8 cellular contexts compared by ENCODE assay signal in the genomic region with DNA sequence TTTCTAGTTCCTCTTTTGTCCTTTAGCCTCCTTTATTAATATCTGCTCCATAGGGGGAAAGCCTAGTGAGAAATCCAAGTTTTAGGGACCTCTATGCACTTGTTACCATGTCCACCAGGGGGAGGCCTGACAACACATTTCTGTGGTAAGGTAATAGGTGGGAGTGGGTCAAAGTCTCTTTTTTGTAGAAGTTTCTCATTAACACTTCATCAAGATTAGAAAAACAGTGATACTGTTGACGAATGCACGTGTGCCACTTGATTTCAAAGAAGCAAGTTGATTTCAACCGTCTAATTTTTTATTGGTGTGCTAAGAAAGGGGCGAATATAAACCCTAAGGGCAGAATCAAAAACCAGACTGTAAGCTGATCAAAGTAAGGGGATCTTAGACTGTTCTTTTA. TPM values are rescaled to one million over a fixed set of nuclear protein-coding genes. Genes with fewer than 3 reads are reported as not detected.
DNase-seq lines count a peak whose midpoint lies in the region; ATAC-seq, FAIRE-seq and TF ChIP-seq lines count a peak whose summit lies in the region.

No MANE protein-coding gene starts in this region.

- no peak overlapping the region for H3K4me2 ChIP-seq in OCI-LY7 (ENCODE audit: low read length)
- no peak overlapping the region for H3K4me2 ChIP-seq in neuronal stem cell (ENCODE audit: insufficient read depth, low read length, poor library complexity, severe bottlenecking)

- H3K27me3 ChIP-seq in neuronal stem cell (ENCODE audit: control insufficient read depth in 3 of 3, insufficient read depth in 3 of 3, low read depth in 1 of 3, low read length in 3 of 3) (no peaks in the 10 kb centered on the region), upper lobe of right lung (no peaks in the 10 kb centered on the region)

- BruUV-seq in OCI-LY7 (replicated peaks; lab: Mats Ljungman, UMichigan) = no TSS peak

- H3K4me1 ChIP-seq in OCI-LY7 (ENCODE audit: insufficient read depth, low read length, poor library complexity, severe bottlenecking) = no peaks in the 10 kb centered on the region
- no peaks in the 10 kb centered on the region for H3K4me1 ChIP-seq in neuronal stem cell (ENCODE audit: control insufficient read depth in 2 of 2, insufficient read depth in 1 of 2, low read depth in 1 of 2, low read length in 2 of 2)
- no peaks in the 10 kb centered on the region for H3K4me1 ChIP-seq in upper lobe of right lung

- H3K79me2 ChIP-seq in OCI-LY7 (ENCODE audit: insufficient read depth, low read depth, low read length) = no peaks in the 10 kb centered on the region

- peak; percentile 37 for FAIRE-seq in GM19239 (lab: Jason Lieb, UNC)

- no peaks in the 10 kb centered on the region for H3K9me3 ChIP-seq in OCI-LY7 (ENCODE audit: low read length)
- H3K9me3 ChIP-seq in neuronal stem cell (replicated peaks in 1 of 2; ENCODE audit: control insufficient read depth in 2 of 2, insufficient read depth in 1 of 2, low read depth in 1 of 2, low read length in 2 of 2) = no peaks in the 10 kb centered on the region
- H3K9me3 ChIP-seq in upper lobe of right lung = no peaks in the 10 kb centered on the region

- H3K9me2 ChIP-seq in OCI-LY7 (ENCODE audit: insufficient read depth, low read length) = no peaks in the 10 kb centered on the region

- H3K4ac ChIP-seq in neuronal stem cell (ENCODE audit: low read length) = no peak overlapping the region

- no peak overlapping the region for H3K18ac ChIP-seq in neuronal stem cell (ENCODE audit: low read length)

- H3K9ac ChIP-seq in neuronal stem cell (ENCODE audit: low read depth, low read length, poor library complexity) = no peak overlapping the region

- H3K36me3 ChIP-seq in OCI-LY7 (ENCODE audit: insufficient read depth, low read length) (no peaks in the 10 kb centered on the region), neuronal stem cell (replicated peaks in 1 of 2; ENCODE audit: control insufficient read depth in 2 of 2, insufficient read depth in 2 of 2, low read length in 2 of 2) (no peaks in the 10 kb centered on the region), upper lobe of right lung (no peaks in the 10 kb centered on the region)

- no peak overlapping the region for H2BK12ac ChIP-seq in neuronal stem cell (ENCODE audit: low read length)

- H3K79me1 ChIP-seq in neuronal stem cell (ENCODE audit: low read depth, low read length) = no peaks in the 10 kb centered on the region

- H3K4me1 Mint-ChIP-seq in activated T-cell treated with anti-CD3 and anti-CD28 coated beads, Interleukin-2, amount 50 U/mL, for 24 hours (ENCODE audit: low read depth) = peaks cover 4% of the 10 kb centered on the region

- no peak overlapping the region for H3K23ac ChIP-seq in neuronal stem cell (ENCODE audit: low read depth, low read length, poor library complexity)

- no peaks in the 10 kb centered on the region for H3K36me3 Mint-ChIP-seq in activated T-cell treated with anti-CD3 and anti-CD28 coated beads, Interleukin-2, amount 50 U/mL, for 24 hours (ENCODE audit: low read depth)

- no CpG with 5 or more reads among the region's 4 CpGs for WGBS in neuronal stem cell (ENCODE audit: extremely low coverage in 2 of 2, insufficient read length in 2 of 2, insufficient replicate concordance in 1 of 2), 2 donors

- H4K20me1 ChIP-seq in OCI-LY7 (ENCODE audit: insufficient read depth, low read length) = no peaks in the 10 kb centered on the region; the same call in 1 of the 2 replicates

- no peak overlapping the region for H3K27ac ChIP-seq in OCI-LY7 (ENCODE audit: low read depth, low read length, poor library complexity, severe bottlenecking)
- no peak overlapping the region for H3K27ac ChIP-seq in neuronal stem cell (replicated peaks; ENCODE audit: low read length)
- no peak overlapping the region for H3K27ac ChIP-seq in upper lobe of right lung

- H2AFZ ChIP-seq in OCI-LY7 (ENCODE audit: low read length) (no peak overlapping the region), neuronal stem cell (ENCODE audit: low read length) (no peak overlapping the region)

- H4K91ac ChIP-seq in neuronal stem cell (ENCODE audit: low read depth, low read length, poor library complexity) = no peak overlapping the region

- H2BK120ac ChIP-seq in neuronal stem cell (ENCODE audit: low read depth, low read length) = no peak overlapping the region

- no peak overlapping the region for H3K27ac Mint-ChIP-seq in activated T-cell treated with anti-CD3 and anti-CD28 coated beads, Interleukin-2, amount 50 U/mL, for 24 hours

- peak; percentile 98 for TF ChIP-seq CTCF in OCI-LY7 (conservative IDR thresholded peaks at IDR 0.05; ENCODE audit: low read length)
- TF ChIP-seq CTCF in fibroblast of the aortic adventitia (IDR thresholded peaks at IDR 0.05; ENCODE audit: insufficient read depth, low read length) = peak; percentile 85
- peak; percentile 89 for TF ChIP-seq CTCF in upper lobe of right lung (IDR thresholded peaks at IDR 0.05)

- no peaks in the 10 kb centered on the region for H3K9me3 Mint-ChIP-seq in activated T-cell treated with anti-CD3 and anti-CD28 coated beads, Interleukin-2, amount 50 U/mL, for 24 hours

- no peak overlapping the region for H2BK5ac ChIP-seq in neuronal stem cell (ENCODE audit: low read length)

- POLR2A ChIA-PET in OCI-LY7 (lab: Charles Lee) = interaction anchor here (0.7 to 1.0 kb wide), 3 partner anchors 85 to 419 kb away, joined by 3 to 4 read pairs (median 3); no protein-coding TSS in a partner anchor

- H2AK5ac ChIP-seq in neuronal stem cell (ENCODE audit: low read depth, low read length) = no peak overlapping the region

- no peak overlapping the region for H4K8ac ChIP-seq in neuronal stem cell (ENCODE audit: low read depth, low read length)

- H2BK15ac ChIP-seq in neuronal stem cell (ENCODE audit: low read length) = no peak overlapping the region

- intact Hi-C loops in OCI-LY7 (cut with micrococcal nuclease; ENCODE audit: unreplicated experiment) = loop anchor here (10.0 kb wide), 1 partner anchor 235 kb away; no protein-coding TSS in a partner anchor
- intact Hi-C loops in upper lobe of right lung (cut with DNase I) = no loop called here

- no peak overlapping the region for H3K14ac ChIP-seq in neuronal stem cell (ENCODE audit: low read length)

- H3K4me3 Mint-ChIP-seq in activated T-cell treated with anti-CD3 and anti-CD28 coated beads, Interleukin-2, amount 50 U/mL, for 24 hours = no peak overlapping the region

- no peak overlapping the region for H3K4me3 ChIP-seq in OCI-LY7 (ENCODE audit: low read depth, low read length, poor library complexity, severe bottlenecking)
- no peak overlapping the region for H3K4me3 ChIP-seq in fibroblast of the aortic adventitia (ENCODE audit: low read depth, low read length)
- H3K4me3 ChIP-seq in neuronal stem cell (ENCODE audit: low read length in 2 of 2) = no peak overlapping the region
- H3K4me3 ChIP-seq in upper lobe of right lung = no peak overlapping the region

- CTCF ChIA-PET in OCI-LY7 (lab: Charles Lee; ENCODE audit: unreplicated experiment) = interaction anchor here (1.3 kb wide), 1 partner anchor 85 kb away, joined by 5 read pairs; a partner anchor contains a TSS

- peak; percentile 32 for DNase-seq in COLO668 (lab: John Stamatoyannopoulos, UW; ENCODE audit: unreplicated experiment)
- peak; percentile 23 for DNase-seq in GM19239 (ENCODE audit: insufficient read length, low spot score)
- DNase-seq in OCI-LY7 (ENCODE audit: low spot score) = peak; percentile 70
- DNase-seq in activated T-cell treated with anti-CD3 and anti-CD28 coated beads, Interleukin-2, amount 50 U/mL, for 24 hours = peak; percentile 48
- DNase-seq in fibroblast of the aortic adventitia (ENCODE audit: low read depth) = peak; percentile 68
- peak; percentile 36 for DNase-seq in neuronal stem cell (ENCODE audit: low spot score)
- DNase-seq in upper lobe of right lung = no peak

- peak; percentile 93 for ATAC-seq in HG03354 (IDR thresholded peaks at IDR 0.05; ENCODE audit: poor library complexity, severe bottlenecking, unreplicated experiment)
- ATAC-seq in upper lobe of right lung = peak; percentile 92

- H3K27me3 Mint-ChIP-seq in activated T-cell treated with anti-CD3 and anti-CD28 coated beads, Interleukin-2, amount 50 U/mL, for 24 hours = peaks cover 4% of the 10 kb centered on the region

RNA-seq across cellular contexts. Expression of a gene that starts 30.6 kb away (rescaled TPM):
- 22.4 and 24.1 TPM in 2 replicates for total RNA-seq in OCI-LY7 (2014; rRNA removed; shearing (Covaris generic))
- total RNA-seq in OCI-LY7 (2022) = 44.5 and 45.2 TPM in 2 replicates
- 63.8 and 82.9 TPM in 2 replicates for total RNA-seq in fibroblast of the aortic adventitia (ENCODE audit: low replicate concordance)
- polyA plus RNA-seq in neuronal stem cell (2013, experiment 1 of 2) = 56.0 TPM
- 51.1 TPM for polyA plus RNA-seq in neuronal stem cell (2013, experiment 2 of 2)
- total RNA-seq in upper lobe of right lung = 23.7 TPM

RNA-seq across cellular contexts. Expression of a gene that starts 31.9 kb away (rescaled TPM):
- total RNA-seq in OCI-LY7 (2014; rRNA removed; shearing (Covaris generic)) = 4.5 and 5.6 TPM in 2 replicates
- total RNA-seq in OCI-LY7 (2022) (9.5 and 10.0 TPM in 2 replicates), fibroblast of the aortic adventitia (ENCODE audit: low replicate concordance) (3.0 and 7.3 TPM in 2 replicates), upper lobe of right lung (5.7 TPM)
- 5.0 TPM for polyA plus RNA-seq in neuronal stem cell (2013, experiment 1 of 2)
- polyA plus RNA-seq in neuronal stem cell (2013, experiment 2 of 2) = 5.2 TPM

RNA-seq across cellular contexts. Expression of a gene that starts 35.2 kb away (rescaled TPM):
- total RNA-seq in OCI-LY7 (2014; rRNA removed; shearing (Covaris generic)) = 4.8 and 6.8 TPM in 2 replicates
- total RNA-seq in OCI-LY7 (2022) (10.0 and 10.5 TPM in 2 replicates), fibroblast of the aortic adventitia (ENCODE audit: low replicate concordance) (5.7 and 25.0 TPM in 2 replicates), upper lobe of right lung (18.2 TPM)
- 30.6 TPM for polyA plus RNA-seq in neuronal stem cell (2013, experiment 1 of 2)
- polyA plus RNA-seq in neuronal stem cell (2013, experiment 2 of 2) = 30.6 TPM
